Comparison of ENCODE assay signal across 1 cellular context in genomic region chr14:64536488-64537245, GRCh38.
TF ChIP-seq lines count a peak whose summit lies in the region.

No MANE protein-coding gene starts in this region.

TF ChIP-seq in HepG2, 621 proteins besides CTCF, POLR2A, EP300 and RAD21:
- TF ChIP-seq MTA3 (CRISPR knock-in tag; IDR thresholded peaks at IDR 0.05) (no peak), IKZF4 (CRISPR knock-in tag; IDR thresholded peaks at IDR 0.05; ENCODE audit: borderline replicate concordance, low read depth, not compliant biosample characterization) (no peak), ATF6 (CRISPR knock-in tag; conservative IDR thresholded peaks at IDR 0.05) (no peak), ARNT (IDR thresholded peaks at IDR 0.05) (no peak), NFKBIZ (CRISPR knock-in tag; IDR thresholded peaks at IDR 0.05) (no peak), CENPT (CRISPR knock-in tag; IDR thresholded peaks at IDR 0.05; ENCODE audit: low read depth) (no peak), ZNF556 (CRISPR knock-in tag; IDR thresholded peaks at IDR 0.05; ENCODE audit: borderline replicate concordance) (no peak), ZBTB49 (CRISPR knock-in tag; IDR thresholded peaks at IDR 0.05; ENCODE audit: borderline replicate concordance) (no peak), ZBTB21 (CRISPR knock-in tag; IDR thresholded peaks at IDR 0.05) (no peak), FUBP1 (CRISPR knock-in tag; IDR thresholded peaks at IDR 0.05; ENCODE audit: borderline replicate concordance) (no peak), ZNF562 (CRISPR knock-in tag; IDR thresholded peaks at IDR 0.05; ENCODE audit: borderline replicate concordance) (no peak), NFAT5 (CRISPR knock-in tag; IDR thresholded peaks at IDR 0.05) (no peak), MAZ (IDR thresholded peaks at IDR 0.05; ENCODE audit: borderline replicate concordance, low read depth, low read length) (no peak), MAZ (CRISPR knock-in tag; IDR thresholded peaks at IDR 0.05; ENCODE audit: low read depth) (no peak), ELF4 (CRISPR knock-in tag; IDR thresholded peaks at IDR 0.05; ENCODE audit: borderline replicate concordance) (no peak), SCMH1 (CRISPR knock-in tag; IDR thresholded peaks at IDR 0.05; ENCODE audit: borderline replicate concordance) (no peak), FOSL1 (CRISPR knock-in tag; IDR thresholded peaks at IDR 0.05; ENCODE audit: borderline replicate concordance) (no peak), ZNF512 (CRISPR knock-in tag; IDR thresholded peaks at IDR 0.05) (no peak), ZNF768 (CRISPR knock-in tag; IDR thresholded peaks at IDR 0.05) (no peak), MIXL1 (CRISPR knock-in tag; IDR thresholded peaks at IDR 0.05) (no peak)
